ENCODE assay signal across 8 cellular contexts in the genomic region with DNA sequence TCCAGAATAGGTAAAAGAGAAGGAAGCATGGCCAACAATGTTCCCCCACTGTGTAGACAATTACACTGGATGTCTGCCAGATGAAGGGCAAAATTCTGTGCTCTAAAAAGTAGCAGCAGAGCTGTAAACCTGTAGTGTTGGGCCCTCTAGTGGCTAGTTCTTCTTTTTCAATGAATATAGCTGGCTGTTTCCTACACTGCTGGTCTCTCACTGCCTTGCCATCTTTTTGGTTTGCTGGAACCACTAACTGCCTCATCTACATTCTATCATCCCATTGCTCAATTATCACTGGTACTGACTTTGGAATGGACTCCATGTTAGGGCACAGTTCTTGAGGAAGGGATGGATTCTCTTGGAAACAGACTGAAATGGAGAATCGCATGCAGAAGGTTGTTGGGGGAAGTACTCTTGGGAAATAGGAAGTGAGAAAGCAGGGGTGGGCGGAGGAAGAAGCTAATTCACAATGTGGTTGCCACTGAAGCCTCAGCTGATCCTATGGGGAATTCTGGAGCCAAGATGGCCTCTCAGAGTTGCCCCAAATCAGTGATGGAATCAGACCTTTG. TPM values are rescaled to one million over a fixed set of nuclear protein-coding genes. Genes with fewer than 3 reads are reported as not detected.
DNase-seq lines count a peak whose midpoint lies in the region; ATAC-seq and TF ChIP-seq lines count a peak whose summit lies in the region.

No MANE protein-coding gene starts in this region.

- H3K4me3 ChIP-seq in adrenal gland: no peak overlapping the region
- H3K4me3 ChIP-seq in right atrium auricular region: no peak overlapping the region
- H3K4me3 ChIP-seq in skeletal muscle cell (ENCODE audit: low read depth, low read length): no peak overlapping the region

- TF ChIP-seq CTCF in adrenal gland (IDR thresholded peaks at IDR 0.05) (peak; percentile 52 to 87 (median 84)), right atrium auricular region (IDR thresholded peaks at IDR 0.05) (peak; percentile 46 to 84)

- no peaks in the 10 kb centered on the region for H3K27me3 ChIP-seq in adrenal gland
- H3K27me3 ChIP-seq in right atrium auricular region: no peaks in the 10 kb centered on the region

- no peak for TF ChIP-seq POLR2A in adrenal gland (IDR thresholded peaks at IDR 0.05)

- H3K27ac ChIP-seq in adrenal gland: no peak overlapping the region
- no peak overlapping the region for H3K27ac ChIP-seq in right atrium auricular region

- 39 to 52% (median 48%) methylated on average over 2 of the region's 2 CpGs for WGBS in adrenal gland, 4 donors

- intact Hi-C loops in adrenal gland (cut with DNase I): loop anchor here in 1 of 2 donors (5.0 kb wide), 2 partner anchors 62 to 192 kb away; no protein-coding TSS in a partner anchor

- ATAC-seq in GM21423 (IDR thresholded peaks at IDR 0.05; ENCODE audit: unreplicated experiment) (peak; percentile 58), GM21576 (IDR thresholded peaks at IDR 0.05; ENCODE audit: unreplicated experiment) (no peak)

- peak; percentile 53 for DNase-seq in CMK (ENCODE audit: low read depth)
- peak; percentile 87 for DNase-seq in NCI-H1092 (lab: John Stamatoyannopoulos, UW)
- peak; percentile 95 for DNase-seq in SHP77 treated with DMSO at 0.1 percent for 48 hours (lab: John Stamatoyannopoulos, UW)
- DNase-seq in adrenal gland: peak; percentile 48 to 75 (median 67)
- no peak for DNase-seq in right atrium auricular region (ENCODE audit: low spot score)
- DNase-seq in skeletal muscle cell (ENCODE audit: low read depth): peak; percentile 59

- H3K4me1 ChIP-seq in adrenal gland (replicated peaks in 1 of 2) (no peaks in the 10 kb centered on the region), right atrium auricular region (peaks cover 0 to 11% of the 10 kb centered on the region in 2 donors)

- H3K36me3 ChIP-seq in adrenal gland (replicated peaks in 1 of 2) (no peaks in the 10 kb centered on the region), right atrium auricular region (no peaks in the 10 kb centered on the region)

- no peaks in the 10 kb centered on the region for H3K9me3 ChIP-seq in adrenal gland (replicated peaks in 1 of 3)
- H3K9me3 ChIP-seq in right atrium auricular region: no peaks in the 10 kb centered on the region

RNA-seq across cellular contexts. Expression of gene KCNE3, which starts 17.9 kb away (rescaled TPM):
- total RNA-seq in adrenal gland: 10 to 100 TPM in 1 of 8 donors, 1 to 10 TPM in 7; 4.5 to 12.7 (median 8.0) TPM
- 1 to 10 TPM; 1.1 to 4.7 (median 1.6) TPM for polyA plus RNA-seq in adrenal gland
- 1 to 10 TPM; 1.4 to 3.3 TPM for total RNA-seq in right atrium auricular region

RNA-seq across cellular contexts. Expression of gene LIPT2, which starts 44.1 kb away (rescaled TPM):
- 1 to 10 TPM; 3.4 to 7.7 (median 5.4) TPM for total RNA-seq in adrenal gland
- 1 to 10 TPM; 1.8 to 7.0 (median 2.0) TPM for polyA plus RNA-seq in adrenal gland
- 1 to 10 TPM; 2.9 to 4.8 TPM for total RNA-seq in right atrium auricular region

RNA-seq across cellular contexts. Expression of gene PGM2L1, which starts 51.2 kb away (rescaled TPM):
- total RNA-seq in adrenal gland (10 to 100 TPM in 2 of 8 donors, 1 to 10 TPM in 5, under 1 TPM in 1; 0.54 to 27.8 (median 2.5) TPM), right atrium auricular region (1 to 10 TPM; 2.3 to 3.4 TPM)
- 1 to 10 TPM; 1.3 to 2.2 (median 2.0) TPM for polyA plus RNA-seq in adrenal gland
